ENCODE assay signal across 8 cellular contexts in genomic region chr14:105168496-105168978, GRCh38. TPM values are rescaled to one million over a fixed set of nuclear protein-coding genes. Genes with fewer than 3 reads are reported as not detected.
DNase-seq lines count a peak whose midpoint lies in the region; ATAC-seq, FAIRE-seq and TF ChIP-seq lines count a peak whose summit lies in the region.

Gene JAG2 (minus strand): TSS chr14:105168776. CDS start chr14:105168420, 356 bp downstream.

- H3K4me3 ChIP-seq in epithelial cell of proximal tubule (ENCODE audit: low read depth, low read length) (peak within 1 kb of the TSS; percentile 50), thymus (ENCODE audit: low read length) (peak within 1 kb of the TSS; percentile 56)

- peak within 1 kb of the TSS; percentile 85 for H3K4me3 Mint-ChIP-seq in nephron

- no peaks in the 10 kb centered on the region for H3K36me3 ChIP-seq in thymus (ENCODE audit: control insufficient read depth, insufficient read depth)

- peak; percentile 76 for FAIRE-seq in GM12891 (lab: Jason Lieb, UNC)

- peaks cover 25% of the 10 kb centered on the region for H3K4me1 Mint-ChIP-seq in nephron

- H3K27ac Mint-ChIP-seq in nephron, result no peak within 1 kb of the TSS

- under 1% methylated on average over 84 of the region's 84 CpGs for WGBS in thymus

- H3K36me3 Mint-ChIP-seq in nephron (ENCODE audit: low read depth), result no peaks in the 10 kb centered on the region

- TF ChIP-seq POLR2A in GM12891 (IDR thresholded peaks at IDR 0.05; ENCODE audit: low read depth, low read length), result no peak

- H3K4me1 ChIP-seq in thymus (ENCODE audit: control insufficient read depth, insufficient read depth, low read length), result no peaks in the 10 kb centered on the region

- H3K9me3 ChIP-seq in thymus (ENCODE audit: control insufficient read depth), result no peaks in the 10 kb centered on the region

- TF ChIP-seq CTCF in epithelial cell of proximal tubule (conservative IDR thresholded peaks at IDR 0.05; ENCODE audit: low read depth, low read length), result no peak
- no peak for TF ChIP-seq CTCF in nephron (IDR thresholded peaks at IDR 0.05; ENCODE audit: unreplicated experiment in 3 of 3)

- peaks cover 27% of the 10 kb centered on the region for H3K27me3 Mint-ChIP-seq in nephron (ENCODE audit: low read depth)

- H3K27me3 ChIP-seq in thymus (ENCODE audit: control insufficient read depth, insufficient read depth), result peaks cover 52% of the 10 kb centered on the region

- H3K9me3 Mint-ChIP-seq in nephron, result no peaks in the 10 kb centered on the region

- peak within 1 kb of the TSS; percentile 15 for H3K27ac ChIP-seq in thymus (ENCODE audit: low read depth)

- ATAC-seq in GM21737 (IDR thresholded peaks at IDR 0.05; ENCODE audit: unreplicated experiment) (no peak), GM18867 (IDR thresholded peaks at IDR 0.05; ENCODE audit: unreplicated experiment) (no peak)

- DNase-seq in GM12891 (ENCODE audit: insufficient read length, low spot score) (peak; percentile 66), NCI-H2171 treated with DMSO at 0.1 percent for 48 hours (lab: John Stamatoyannopoulos, UW) (peak; percentile 73), activated T-cell treated with anti-CD3 and anti-CD28 coated beads for 48 hours (ENCODE audit: low read depth) (peak; percentile 39), epithelial cell of proximal tubule (ENCODE audit: low read depth) (no peak)

TF ChIP-seq in GM12891, 5 proteins besides CTCF, POLR2A, EP300 and RAD21:
- no peak for TF ChIP-seq SPI1 (IDR thresholded peaks at IDR 0.05; ENCODE audit: low read depth, low read length)
- TF ChIP-seq POU2F2 (IDR thresholded peaks at IDR 0.05; ENCODE audit: low read depth, low read length), result peak; percentile 97

RNA-seq across cellular contexts. Expression of gene JAG2, which starts in this region (rescaled TPM):
- polyA plus RNA-seq in GM12891 (2012; ENCODE audit: low read depth, missing spikeins), result 0.08 TPM
- total RNA-seq in epithelial cell of proximal tubule, result 4.1 and 5.7 TPM in 2 replicates
- polyA plus RNA-seq in thymus, result 40.8 TPM
